8 cellular contexts compared by ENCODE assay signal in genomic region chr7:157568785-157569584, GRCh38.
A peak's percentile ranks its signal among the peaks of the same experiment; 100 is the strongest.
DNase-seq lines count a peak whose midpoint lies in the region; ATAC-seq, FAIRE-seq and TF ChIP-seq lines count a peak whose summit lies in the region.

No MANE protein-coding gene starts in this region.

- no peaks in the 10 kb centered on the region for H3K9me3 ChIP-seq in stomach

- H3K4me3 ChIP-seq in fibroblast of the aortic adventitia (ENCODE audit: low read depth, low read length) (peak overlapping the region; percentile 25), stomach (peak overlapping the region; percentile 47 to 52 (median 50))

- H3K4me1 Mint-ChIP-seq in activated T-cell treated with anti-CD3 and anti-CD28 coated beads, Interleukin-2, amount 50 U/mL, for 4 hours (ENCODE audit: low read depth): peaks cover 30% of the 10 kb centered on the region
- peaks cover 73% of the 10 kb centered on the region for H3K4me1 Mint-ChIP-seq in neural crest cell

- H3K27ac Mint-ChIP-seq in neural crest cell (ENCODE audit: unreplicated experiment): peak overlapping the region; percentile 91

- no peak for FAIRE-seq in H54 (lab: Jason Lieb, UNC)

- ATAC-seq in activated T-cell treated with anti-CD3 and anti-CD28 coated beads, Interleukin-2, amount 50 U/mL, for 4 hours: peak; percentile 74 to 76
- ATAC-seq in GM21367 (IDR thresholded peaks at IDR 0.05; ENCODE audit: unreplicated experiment): no peak

- H3K9me3 Mint-ChIP-seq in activated T-cell treated with anti-CD3 and anti-CD28 coated beads, Interleukin-2, amount 50 U/mL, for 4 hours: no peaks in the 10 kb centered on the region
- no peaks in the 10 kb centered on the region for H3K9me3 Mint-ChIP-seq in neural crest cell

- TF ChIP-seq CTCF in fibroblast of the aortic adventitia (IDR thresholded peaks at IDR 0.05; ENCODE audit: insufficient read depth, low read length) (no peak), neural crest cell (conservative IDR thresholded peaks at IDR 0.05) (no peak), stomach (IDR thresholded peaks at IDR 0.05) (no peak)

- H3K27ac ChIP-seq in stomach: peak overlapping the region in 2 of 5 donors; percentile 45 to 65

- H3K36me3 ChIP-seq in stomach: peaks cover 0 to 11% (median 0%) of the 10 kb centered on the region in 4 donors

- H3K4me3 Mint-ChIP-seq in activated T-cell treated with anti-CD3 and anti-CD28 coated beads, Interleukin-2, amount 50 U/mL, for 4 hours: peak overlapping the region; percentile 83
- peak overlapping the region; percentile 75 for H3K4me3 Mint-ChIP-seq in neural crest cell

- 19 to 32% (median 21%) methylated on average over 33 to 34 of the region's 34 CpGs for WGBS in stomach, 5 donors

- H3K27me3 ChIP-seq in stomach: no peaks in the 10 kb centered on the region

- intact Hi-C loops in stomach (cut with DNase I; ENCODE audit: low total_unique reads): no loop called here

- DNase-seq in C1 segment of cervical spinal cord (lab: John Stamatoyannopoulos, UW) (peak in 11 of 14 donors; percentile 18 to 61 (median 30)), H54 (ENCODE audit: insufficient read length, low spot score) (no peak), NCI-H1436 treated with DMSO at 0.1 percent for 48 hours (lab: John Stamatoyannopoulos, UW) (peak; percentile 28), fibroblast of the aortic adventitia (ENCODE audit: low read depth) (no peak), neural crest cell (ENCODE audit: low read depth, low spot score) (peak; percentile 62), stomach (peak; percentile 29)
- peak; percentile 40 for DNase-seq in activated T-cell treated with anti-CD3 and anti-CD28 coated beads, Interleukin-2, amount 50 U/mL, for 4 hours

- TF ChIP-seq POLR2A in H54 (IDR thresholded peaks at IDR 0.05; ENCODE audit: low read depth, low read length) (peak; percentile 49), stomach (IDR thresholded peaks at IDR 0.05) (no peak)

- H3K4me1 ChIP-seq in stomach: peaks cover 0 to 18% (median 10%) of the 10 kb centered on the region in 4 donors

- H3K27me3 Mint-ChIP-seq in activated T-cell treated with anti-CD3 and anti-CD28 coated beads, Interleukin-2, amount 50 U/mL, for 4 hours (ENCODE audit: low read depth): no peaks in the 10 kb centered on the region
- H3K27me3 Mint-ChIP-seq in neural crest cell (ENCODE audit: low read depth): peaks cover 4% of the 10 kb centered on the region

- H3K36me3 Mint-ChIP-seq in activated T-cell treated with anti-CD3 and anti-CD28 coated beads, Interleukin-2, amount 50 U/mL, for 4 hours (ENCODE audit: insufficient read depth): no peaks in the 10 kb centered on the region
- peaks cover 19% of the 10 kb centered on the region for H3K36me3 Mint-ChIP-seq in neural crest cell (ENCODE audit: low read depth)

- TF ChIP-seq EP300 in stomach (IDR thresholded peaks at IDR 0.05): no peak

Comparison
In these comparisons a context has a peak if more than half of its experiments do, and no peak if none do; other contexts are left out.
1. DNase-seq: peak in C1 segment of cervical spinal cord (11 of 14), NCI-H1436 treated with DMSO at 0.1 percent for 48 hours (single experiment), activated T-cell treated with anti-CD3 and anti-CD28 coated beads, Interleukin-2, amount 50 U/mL, for 4 hours (single experiment), neural crest cell (single experiment) and stomach (single experiment); none in H54 (single experiment) and fibroblast of the aortic adventitia (single experiment).